In genomic region chr1:16513412-16514106, GRCh38 we compare ENCODE assay signal across 8 cellular contexts. TPM values are rescaled to one million over a fixed set of nuclear protein-coding genes. Genes with fewer than 3 reads are reported as not detected.
DNase-seq lines count a peak whose midpoint lies in the region; ATAC-seq and TF ChIP-seq lines count a peak whose summit lies in the region.
"Not testable (repeated sequence)": the region's sequence is repeated elsewhere in the genome, so short reads cannot be mapped to it uniquely, and the experiment has no call there.

No MANE protein-coding gene starts in this region.

- intact Hi-C loops in left lung (cut with DNase I), result not testable (repeated sequence)

- H3K4me1 ChIP-seq in left lung, result not testable (repeated sequence)

- DNase-seq in COR-L47 (lab: John Stamatoyannopoulos, UW), result peak; percentile 90
- DNase-seq in NCI-H524 (lab: John Stamatoyannopoulos, UW), result peak; percentile 42 to 69
- peak; percentile 52 to 68 for DNase-seq in activated CD4-positive, alpha-beta T cell treated with anti-CD3 and anti-CD28 coated beads for 24 hours (ENCODE audit: low read depth in 2 of 2)
- DNase-seq in coronary artery (ENCODE audit: low spot score); left lung: not testable (repeated sequence)
- peak; percentile 47 to 58 for DNase-seq in stimulated activated CD4-positive, alpha-beta T cell treated with anti-CD3 and anti-CD28 coated beads, Interleukin-4, amount 100 ng/mL, for 4 hours

- H3K36me3 ChIP-seq in left lung, result not testable (repeated sequence)

- not testable (repeated sequence) for TF ChIP-seq CTCF in coronary artery (IDR thresholded peaks at IDR 0.05); left lung (IDR thresholded peaks at IDR 0.05)

- peaks cover 0 to 13% of the 10 kb centered on the region in 2 donors for H3K27me3 ChIP-seq in left lung

- H3K4me3 ChIP-seq in coronary artery, result peak overlapping the region; percentile 38
- not testable (repeated sequence) for H3K4me3 ChIP-seq in left lung

- H3K27ac ChIP-seq in coronary artery (peak overlapping the region in 1 of 2 donors; percentile 66), left lung (peak overlapping the region; percentile 64 to 70)

- not testable (repeated sequence) for H3K9me3 ChIP-seq in left lung

- peak; percentile 79 for ATAC-seq in GM19463 (IDR thresholded peaks at IDR 0.05; ENCODE audit: unreplicated experiment)
- peak; percentile 90 for ATAC-seq in HG03521 (IDR thresholded peaks at IDR 0.05; ENCODE audit: unreplicated experiment)
- peak; percentile 99 for ATAC-seq in left lung

RNA-seq across cellular contexts. Expression of gene RNU1-1, which starts 0.5 kb away (rescaled TPM):
- total RNA-seq in left lung, result 1,000 to 10,000 TPM; 2,748 to 3,444 TPM
